In the genomic region with DNA sequence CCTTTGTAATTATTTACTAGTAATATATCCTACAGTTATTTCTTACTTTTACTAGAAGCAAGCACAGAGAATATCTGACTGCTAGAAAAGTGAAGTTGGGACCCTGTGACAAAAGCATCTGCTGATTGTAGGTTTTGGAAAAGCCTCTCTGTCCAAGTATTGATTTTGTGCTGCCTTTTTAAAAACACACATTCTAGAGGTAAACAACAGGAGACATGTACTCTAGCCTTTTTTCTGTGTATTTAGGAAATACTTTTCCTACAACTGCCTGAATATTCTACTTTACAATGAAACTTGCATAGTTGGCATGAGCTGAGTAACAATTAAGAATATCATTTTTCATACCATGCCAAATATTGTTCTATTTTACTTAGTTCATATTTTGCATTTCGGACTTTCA, we compare ENCODE assay signal across 33 cellular contexts.
DNase-seq lines count a peak whose midpoint lies in the region; ATAC-seq, FAIRE-seq and TF ChIP-seq lines count a peak whose summit lies in the region.
"Had no signal": no experiment of that assay in that cellular context is flagged by ENCODE, and none has a peak within 500 bp of the region (broad histone marks: within the 10 kb centered on the region; RNA-seq: fewer than 3 reads in every experiment).

No MANE protein-coding gene starts in this region.

- H3K9me3 ChIP-seq in liver (ENCODE audit: control insufficient read depth in 4 of 4, low read length in 3 of 4) = no peaks in the 10 kb centered on the region
- peaks cover 4% of the 10 kb centered on the region; the same call in 1 of the 2 replicates for H3K9me3 ChIP-seq in HepG2 (ENCODE audit: low read length)
- H3K9me3 ChIP-seq in right lobe of liver = no peaks in the 10 kb centered on the region
- H3K9me3 ChIP-seq: A549; BE2C; BLaER1; BLaER1 treated with 17β-estradiol and CSF1 and Interleukin-3, amounts not matched to agents 10 nM and 100 nM; Caco-2 had no signal

- POLR2A ChIA-PET in HepG2 (lab: Yijun Ruan, JAX) = no interaction called here

- TF ChIP-seq CTCF in liver (IDR thresholded peaks at IDR 0.05; ENCODE audit: low read depth, low read length, missing input control) (no peak), HepG2 (CRISPR knock-in tag; IDR thresholded peaks at IDR 0.05) (no peak), right lobe of liver (IDR thresholded peaks at IDR 0.05) (no peak)

- ATAC-seq in HepG2 = no peak
- peak; percentile 72 for ATAC-seq in left lobe of liver
- ATAC-seq in right lobe of liver = peak; percentile 70 to 84 (median 76)
- ATAC-seq: A549; CD8-positive, alpha-beta T cell had no signal

- H3K9ac ChIP-seq in liver (ENCODE audit: low read depth in 1 of 2, low read length in 2 of 2) (no peak overlapping the region), HepG2 (ENCODE audit: insufficient read depth, low read depth, low read length) (no peak overlapping the region)
- H3K9ac ChIP-seq: BLaER1; BLaER1 treated with 17β-estradiol and CSF1 and Interleukin-3, amounts not matched to agents 10 nM and 100 nM had no signal

- H3K27me3 ChIP-seq in liver (ENCODE audit: control insufficient read depth in 4 of 4, insufficient read depth in 4 of 4, low read length in 3 of 4) (no peaks in the 10 kb centered on the region), HepG2 (ENCODE audit: control insufficient read depth in 1 of 2, insufficient read depth in 2 of 2, low read length in 2 of 2) (no peaks in the 10 kb centered on the region), right lobe of liver (no peaks in the 10 kb centered on the region)
- H3K27me3 ChIP-seq: BE2C; BLaER1; BLaER1 treated with 17β-estradiol and CSF1 and Interleukin-3, amounts not matched to agents 10 nM and 100 nM had no signal

- peak overlapping the region in 1 of 3 donors; percentile 40 for H3K4me3 ChIP-seq in liver (ENCODE audit: low read depth in 1 of 3, low read length in 3 of 3)
- no peak overlapping the region for H3K4me3 ChIP-seq in HepG2 (replicated peaks in 1 of 3; ENCODE audit: insufficient read depth in 1 of 3, low read depth in 2 of 3, low read length in 3 of 3)
- H3K4me3 ChIP-seq in right lobe of liver = peak overlapping the region in 2 of 3 donors; percentile 12 to 21
- H3K4me3 ChIP-seq: A549; BLaER1; BLaER1 treated with 17β-estradiol and CSF1 and Interleukin-3, amounts not matched to agents 10 nM and 100 nM had no signal

- H3K4me1 ChIP-seq in liver (ENCODE audit: control insufficient read depth in 4 of 4, insufficient read depth in 4 of 4, low read length in 3 of 4) = peaks cover 9 to 13% (median 12%) of the 10 kb centered on the region in 4 donors
- no peaks in the 10 kb centered on the region for H3K4me1 ChIP-seq in HepG2 (ENCODE audit: insufficient read depth, low read length)
- H3K4me1 ChIP-seq in right lobe of liver = peaks cover 0 to 20% (median 0%) of the 10 kb centered on the region in 4 donors
- H3K4me1 ChIP-seq: A549; BE2C; BLaER1; BLaER1 treated with 17β-estradiol and CSF1 and Interleukin-3, amounts not matched to agents 10 nM and 100 nM; Caco-2 had no signal

- intact Hi-C loops in HepG2 (cut with micrococcal nuclease; ENCODE audit: unreplicated experiment) (no loop called here), right lobe of liver (cut with DNase I) (no loop called here)

- H3K4me2 ChIP-seq in HepG2 (ENCODE audit: low read depth, low read length) = no peak overlapping the region
- H3K4me2 ChIP-seq: A549; BLaER1; BLaER1 treated with 17β-estradiol and CSF1 and Interleukin-3, amounts not matched to agents 10 nM and 100 nM had no signal

- H2AFZ ChIP-seq in HepG2 (ENCODE audit: low read length) = no peak overlapping the region

- TF ChIP-seq RAD21 in liver (IDR thresholded peaks at IDR 0.05) = peak; percentile 20 to 41
- no peak for TF ChIP-seq RAD21 in HepG2 (CRISPR knock-in tag; IDR thresholded peaks at IDR 0.05)

- WGBS in liver = 34% methylated on average over 1 of the region's 1 CpG
- 5% methylated on average over 1 of the region's 1 CpG for WGBS in HepG2 (ENCODE audit: low lambda C conversion rate)
- WGBS in right lobe of liver (ENCODE audit: insufficient coverage, low coverage, low lambda C conversion rate, missing lambda C conversion rate) = 38% methylated on average over 1 of the region's 1 CpG

- TF ChIP-seq EP300 in HepG2 (IDR thresholded peaks at IDR 0.05; ENCODE audit: low read depth in 2 of 2, low read length in 2 of 2) = no peak
- no peak for TF ChIP-seq EP300 in HepG2 (CRISPR knock-in tag; IDR thresholded peaks at IDR 0.05; ENCODE audit: borderline replicate concordance)

- TF ChIP-seq POLR2A in HepG2 (IDR thresholded peaks at IDR 0.05; ENCODE audit: insufficient read depth in 1 of 2, low read depth in 2 of 2, low read length in 2 of 2) (no peak), right lobe of liver (IDR thresholded peaks at IDR 0.05) (no peak)

- BruUV-seq in HepG2 (replicated peaks; lab: Mats Ljungman, UMichigan) = no TSS peak

- H3K36me3 ChIP-seq in liver (ENCODE audit: control insufficient read depth in 4 of 4, insufficient read depth in 3 of 4, low read depth in 1 of 4, low read length in 3 of 4) = no peaks in the 10 kb centered on the region
- H3K36me3 ChIP-seq in HepG2 (replicated peaks in 1 of 2; ENCODE audit: control insufficient read depth in 1 of 2, insufficient read depth in 2 of 2, low read length in 2 of 2) = no peaks in the 10 kb centered on the region
- no peaks in the 10 kb centered on the region for H3K36me3 ChIP-seq in right lobe of liver
- H3K36me3 ChIP-seq: BE2C; BLaER1; BLaER1 treated with 17β-estradiol and CSF1 and Interleukin-3, amounts not matched to agents 10 nM and 100 nM had no signal

- in situ Hi-C loops in HepG2 (cut with HindIII; ENCODE audit: extremely low pct_ligation_motif_present, low pct_unique_long_range_greater_than_20kb) (no loop called here), G401 (cut with HindIII; ENCODE audit: low sequenced_read_pairs) (no loop called here)

- CTCF ChIA-PET in HepG2 (lab: Yijun Ruan, JAX; ENCODE audit: low intra/inter-chr PET ratio, low total read pairs) = no interaction called here

- no peaks in the 10 kb centered on the region for H3K79me2 ChIP-seq in HepG2 (ENCODE audit: insufficient read depth, low read length)

- no peak for FAIRE-seq in HepG2 (lab: Jason Lieb, UNC)
- FAIRE-seq: A204.1, A549, D721Med had no signal

- H3K27ac ChIP-seq in liver (ENCODE audit: low read depth in 1 of 2, low read length in 2 of 2) (peak overlapping the region; percentile 32 to 39), HepG2 (ENCODE audit: extremely low read length, insufficient read depth, low read length) (no peak overlapping the region), right lobe of liver (peak overlapping the region in 2 of 3 donors; percentile 67 to 78)
- H3K27ac ChIP-seq: 22Rv1; A549; BLaER1; BLaER1 treated with 17β-estradiol and CSF1 and Interleukin-3, amounts not matched to agents 10 nM and 100 nM; C4-2B had no signal

- no peak for DNase-seq in HepG2 (ENCODE audit: low spot score)
- no peak for DNase-seq in left lobe of liver (ENCODE audit: low spot score)
- DNase-seq in right lobe of liver = no peak
- DNase-seq in GF-D8 (lab: John Stamatoyannopoulos, UW) = no peak
- DNase-seq in G401 (ENCODE audit: low spot score) = no peak
- DNase-seq: 8988T; ACHN; AML-193; BE2C; C1 segment of cervical spinal cord; Caco-2; Calu3; CD4-positive, alpha-beta memory T cell; CD4-positive, alpha-beta T cell; CD4-positive, CD25-positive, alpha-beta regulatory T cell; CD8-positive, alpha-beta memory T cell; CD8-positive, alpha-beta T cell; COR-L47; DMS 273 treated with DMSO at 0.1 percent for 48 hours; DMS153; DMS53; DMS79; DMS79 treated with DMSO at 0.1 percent for 48 hours; DND-41; EL had no signal

- no peaks in the 10 kb centered on the region for H4K20me1 ChIP-seq in HepG2 (ENCODE audit: insufficient read depth, low read length)
- H4K20me1 ChIP-seq: BLaER1; BLaER1 treated with 17β-estradiol and CSF1 and Interleukin-3, amounts not matched to agents 10 nM and 100 nM had no signal

TF ChIP-seq in liver, 16 proteins besides CTCF, POLR2A, EP300 and RAD21 (continues in another document):
- TF ChIP-seq GABPA (IDR thresholded peaks at IDR 0.05 in 1 of 2, conservative IDR thresholded peaks at IDR 0.05 in 1 of 2) (no peak), HNF4G (IDR thresholded peaks at IDR 0.05) (no peak), YY1 (IDR thresholded peaks at IDR 0.05) (peak; percentile 35), HNF4A (conservative IDR thresholded peaks at IDR 0.05) (peak; percentile 47 to 54), FOXA2 (IDR thresholded peaks at IDR 0.05) (peak; percentile 78)
- TF ChIP-seq, protein P1, sequence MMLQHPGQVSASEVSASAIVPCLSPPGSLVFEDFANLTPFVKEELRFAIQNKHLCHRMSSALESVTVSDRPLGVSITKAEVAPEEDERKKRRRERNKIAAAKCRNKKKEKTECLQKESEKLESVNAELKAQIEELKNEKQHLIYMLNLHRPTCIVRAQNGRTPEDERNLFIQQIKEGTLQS (IDR thresholded peaks at IDR 0.05) = no peak

TF ChIP-seq in HepG2, 621 proteins besides CTCF, POLR2A, EP300 and RAD21 (continues in another document):
- TF ChIP-seq CBX2 (IDR thresholded peaks at IDR 0.05; ENCODE audit: low read depth, low read length) (no peak), CBX2 (CRISPR knock-in tag; IDR thresholded peaks at IDR 0.05; ENCODE audit: low read depth) (no peak), SETDB1 (CRISPR knock-in tag; IDR thresholded peaks at IDR 0.05; ENCODE audit: borderline replicate concordance) (no peak), ZNF768 (CRISPR knock-in tag; IDR thresholded peaks at IDR 0.05) (no peak), PCBP1 (IDR thresholded peaks at IDR 0.05; ENCODE audit: borderline replicate concordance, low read depth, low read length) (no peak), FOXC1 (CRISPR knock-in tag; IDR thresholded peaks at IDR 0.05; ENCODE audit: borderline replicate concordance) (no peak), TOPORS (CRISPR knock-in tag; IDR thresholded peaks at IDR 0.05) (no peak), ZNF253 (CRISPR knock-in tag; IDR thresholded peaks at IDR 0.05; ENCODE audit: borderline replicate concordance) (no peak)
- TF ChIP-seq, protein P2, sequence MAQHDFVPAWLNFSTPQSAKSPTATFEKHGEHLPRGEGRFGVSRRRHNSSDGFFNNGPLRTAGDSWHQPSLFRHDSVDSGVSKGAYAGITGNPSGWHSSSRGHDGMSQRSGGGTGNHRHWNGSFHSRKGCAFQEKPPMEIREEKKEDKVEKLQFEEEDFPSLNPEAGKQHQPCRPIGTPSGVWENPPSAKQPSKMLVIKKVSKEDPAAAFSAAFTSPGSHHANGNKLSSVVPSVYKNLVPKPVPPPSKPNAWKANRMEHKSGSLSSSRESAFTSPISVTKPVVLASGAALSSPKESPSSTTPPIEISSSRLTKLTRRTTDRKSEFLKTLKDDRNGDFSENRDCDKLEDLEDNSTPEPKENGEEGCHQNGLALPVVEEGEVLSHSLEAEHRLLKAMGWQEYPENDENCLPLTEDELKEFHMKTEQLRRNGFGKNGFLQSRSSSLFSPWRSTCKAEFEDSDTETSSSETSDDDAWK (CRISPR knock-in tag; IDR thresholded peaks at IDR 0.05) = no peak

Comparison
In these comparisons a context has a peak if more than half of its experiments do, and no peak if none do; other contexts are left out.
1. H3K4me3 ChIP-seq: peak in right lobe of liver (2 of 3); none in HepG2 (0 of 3).